4 cellular contexts compared by ENCODE assay signal in the genomic region with DNA sequence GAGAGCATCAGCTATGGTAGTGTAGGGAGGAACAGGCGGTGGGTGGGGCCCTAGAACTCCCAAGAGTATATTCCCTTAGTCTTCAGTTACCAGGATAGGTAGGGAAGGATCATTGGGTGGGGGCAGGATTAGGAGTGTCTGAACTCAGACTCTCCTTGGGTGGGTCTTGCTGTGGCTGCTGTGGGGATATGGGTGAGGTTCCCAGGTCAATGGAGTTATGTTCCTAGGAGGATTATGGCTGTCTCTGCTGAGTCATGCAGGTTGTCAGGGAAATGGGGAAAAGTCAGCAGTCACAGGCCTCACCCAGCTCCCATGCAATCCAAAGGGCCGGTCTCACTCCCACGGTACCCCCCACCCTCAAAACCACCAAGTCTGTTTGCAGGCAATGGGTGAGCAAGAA. TPM values are rescaled to one million over a fixed set of nuclear protein-coding genes. Genes with fewer than 3 reads are reported as not detected.
"Had no signal": no experiment of that assay in that cellular context is flagged by ENCODE, and none has a peak within 500 bp of the region (broad histone marks: within the 10 kb centered on the region; RNA-seq: fewer than 3 reads in every experiment).

No MANE protein-coding gene starts in this region.

RNA-seq across cellular contexts. Expression of gene SYCP2L, which starts 32.7 kb away (rescaled TPM):
- total RNA-seq: GM23248 had no signal
- polyA plus RNA-seq: IgD-negative memory B cell had no signal

RNA-seq across cellular contexts. Expression of gene GCM2, which starts 37.7 kb away (rescaled TPM):
- total RNA-seq: GM23248, H4, H7 had no signal
- polyA plus RNA-seq: GM23248, IgD-negative memory B cell had no signal
